8 cellular contexts compared by ENCODE assay signal in the genomic region with DNA sequence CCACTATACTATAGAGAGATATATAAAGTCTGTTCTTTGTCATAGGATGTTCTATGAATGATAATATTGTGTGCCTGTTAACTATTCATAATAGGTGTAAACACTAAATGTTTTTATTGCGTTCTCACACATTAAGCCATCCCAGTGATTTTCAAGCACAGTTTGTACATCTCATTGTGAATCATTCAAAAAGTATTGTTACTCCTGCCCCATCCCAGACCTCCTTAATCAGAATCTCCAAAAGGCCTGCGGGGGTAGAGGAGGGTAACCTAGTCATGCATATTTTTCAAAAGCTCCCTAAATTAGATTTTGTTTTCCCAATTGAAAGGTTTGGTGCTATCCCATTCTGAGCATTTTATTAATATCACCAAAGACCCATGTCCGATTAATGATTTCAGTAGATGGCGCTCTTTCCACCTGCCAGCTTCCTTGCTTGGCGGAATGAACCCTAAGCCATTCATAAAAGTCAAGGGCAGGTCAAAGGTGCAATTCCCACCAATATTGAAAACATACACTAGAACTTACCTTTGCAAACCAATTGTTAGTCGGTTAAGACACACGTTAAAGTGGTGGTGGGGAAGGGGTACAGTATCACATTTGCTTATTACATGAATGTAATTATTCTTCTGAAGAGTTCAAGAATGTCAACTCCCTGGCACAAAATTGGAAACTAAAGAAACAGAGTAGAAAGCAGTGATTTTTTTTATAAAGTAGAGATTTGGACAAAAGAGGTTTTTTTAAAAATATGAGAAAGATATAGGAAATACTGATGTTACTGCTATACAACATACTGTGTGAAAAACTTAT. TPM values are rescaled to one million over a fixed set of nuclear protein-coding genes. Genes with fewer than 3 reads are reported as not detected.
DNase-seq lines count a peak whose midpoint lies in the region; ATAC-seq and TF ChIP-seq lines count a peak whose summit lies in the region.

No MANE protein-coding gene starts in this region.

- H4K20me1 ChIP-seq in IMR-90 (ENCODE audit: insufficient read depth, low read length) = no peaks in the 10 kb centered on the region

- H2AK9ac ChIP-seq in IMR-90 (replicated peaks; ENCODE audit: low read depth, low read length, poor library complexity) = no peak overlapping the region

- H2BK15ac ChIP-seq in IMR-90 (ENCODE audit: low read depth, low read length) = no peak overlapping the region

- no peaks in the 10 kb centered on the region for H3K9me3 ChIP-seq in IMR-90 (ENCODE audit: control insufficient read depth, insufficient read depth, low read length)

- no peak overlapping the region for H3K4ac ChIP-seq in IMR-90 (ENCODE audit: low read depth, low read length)

- H3K36me3 ChIP-seq in IMR-90 (ENCODE audit: control insufficient read depth, insufficient read depth, low read length) = no peaks in the 10 kb centered on the region

- in situ Hi-C loops in IMR-90 (cut with MboI; ENCODE audit: low sequenced_read_pairs) = loop anchor here (5.0 kb wide), 1 partner anchor 331 kb away; a partner anchor contains a TSS

- H3K79me1 ChIP-seq in IMR-90 (ENCODE audit: low read depth in 1 of 2, low read length in 2 of 2) = no peaks in the 10 kb centered on the region

- no peak overlapping the region for H4K91ac ChIP-seq in IMR-90 (ENCODE audit: insufficient read depth, low read depth, low read length)

- H3K4me3 Mint-ChIP-seq in activated T-cell treated with anti-CD3 and anti-CD28 coated beads, Interleukin-2, amount 50 U/mL, for 4 hours = no peak overlapping the region
- H3K4me3 Mint-ChIP-seq in glutamatergic neuron (ENCODE audit: unreplicated experiment) = no peak overlapping the region

- H4K5ac ChIP-seq in IMR-90 (ENCODE audit: low read depth, low read length) = no peak overlapping the region

- H2BK5ac ChIP-seq in IMR-90 (ENCODE audit: low read depth, low read length, poor library complexity, severe bottlenecking) = no peak overlapping the region

- intact Hi-C loops in IMR-90 (cut with micrococcal nuclease) (loop anchor here (1.0 to 10.0 kb wide), 2 partner anchors 330 to 564 kb away; a partner anchor contains a TSS), sciatic nerve (cut with DNase I) (no loop called here)

- BruUV-seq in IMR-90 (replicated peaks; lab: Mats Ljungman, UMichigan) = no TSS peak

- no peak for TF ChIP-seq POLR2A in IMR-90 (IDR thresholded peaks at IDR 0.05; ENCODE audit: low read depth, low read length)

- H3K4me3 ChIP-seq in IMR-90 (ENCODE audit: insufficient read depth, low read depth, low read length) = no peak overlapping the region

- no peak overlapping the region for H2BK120ac ChIP-seq in IMR-90 (ENCODE audit: low read depth, low read length)

- POLR2A ChIA-PET in IMR-90 (lab: Charles Lee; ENCODE audit: unreplicated experiment) = no interaction called here

- no peaks in the 10 kb centered on the region for H3K9me1 ChIP-seq in IMR-90 (ENCODE audit: insufficient read depth, low read length)

- ATAC-seq in IMR-90 (ENCODE audit: low read depth) (peak; percentile 59), sciatic nerve (peak; percentile 65), HG03280 (IDR thresholded peaks at IDR 0.05; ENCODE audit: unreplicated experiment) (no peak)
- no peak for ATAC-seq in activated T-cell treated with anti-CD3 and anti-CD28 coated beads, Interleukin-2, amount 50 U/mL, for 4 hours

- dilution Hi-C loops in IMR-90 (cut with HindIII; ENCODE audit: low sequenced_read_pairs, unreplicated experiment) = no loop called here

- CTCF ChIA-PET in IMR-90 (lab: Yijun Ruan, JAX) = interaction anchor here (0.6 to 2.3 kb wide), 5 partner anchors 13 to 333 kb away, joined by 3 to 8 read pairs (median 4); a partner anchor contains a TSS

- H3K4me2 ChIP-seq in IMR-90 (ENCODE audit: low read depth, low read length) = no peak overlapping the region

- H3K9me3 Mint-ChIP-seq in activated T-cell treated with anti-CD3 and anti-CD28 coated beads, Interleukin-2, amount 50 U/mL, for 4 hours = no peaks in the 10 kb centered on the region
- no peaks in the 10 kb centered on the region for H3K9me3 Mint-ChIP-seq in glutamatergic neuron (ENCODE audit: unreplicated experiment)

- no peaks in the 10 kb centered on the region for H3K27me3 Mint-ChIP-seq in activated T-cell treated with anti-CD3 and anti-CD28 coated beads, Interleukin-2, amount 50 U/mL, for 4 hours (ENCODE audit: low read depth)
- H3K27me3 Mint-ChIP-seq in glutamatergic neuron (ENCODE audit: unreplicated experiment) = peaks cover 10% of the 10 kb centered on the region

- no peaks in the 10 kb centered on the region for H3K4me1 ChIP-seq in IMR-90 (ENCODE audit: control insufficient read depth, insufficient read depth, low read length)

- DNase-seq in DMS 273 (lab: John Stamatoyannopoulos, UW; ENCODE audit: unreplicated experiment) (peak; percentile 53), DMS 273 treated with DMSO at 0.1 percent for 48 hours (lab: John Stamatoyannopoulos, UW) (no peak), IMR-90 (no peak), glutamatergic neuron (no peak), sciatic nerve (ENCODE audit: low spot score) (no peak), GOT3 (lab: John Stamatoyannopoulos, UW) (no peak)
- DNase-seq in activated T-cell treated with anti-CD3 and anti-CD28 coated beads, Interleukin-2, amount 50 U/mL, for 4 hours = peak; percentile 18

- H3K18ac ChIP-seq in IMR-90 (ENCODE audit: low read depth, low read length) = no peak overlapping the region

- no peak overlapping the region for H3K27ac Mint-ChIP-seq in glutamatergic neuron (ENCODE audit: unreplicated experiment)

- TF ChIP-seq CTCF in IMR-90 (conservative IDR thresholded peaks at IDR 0.05; ENCODE audit: low read depth, low read length) (peak; percentile 65), glutamatergic neuron (IDR thresholded peaks at IDR 0.05; ENCODE audit: partially characterized antibody, unreplicated experiment) (peak; percentile 39)

- no peak overlapping the region for H3K56ac ChIP-seq in IMR-90 (ENCODE audit: extremely low read depth, insufficient read depth, low read length)

- H2AFZ ChIP-seq in IMR-90 (replicated peaks; ENCODE audit: low read length, poor library complexity) = no peak overlapping the region

- WGBS in IMR-90 (ENCODE audit: extremely low coverage in 2 of 2, insufficient read length in 1 of 2), 2 experiments = no CpG with 5 or more reads among the region's 7 CpGs

- no peaks in the 10 kb centered on the region for H3K36me3 Mint-ChIP-seq in activated T-cell treated with anti-CD3 and anti-CD28 coated beads, Interleukin-2, amount 50 U/mL, for 4 hours (ENCODE audit: insufficient read depth)
- no peaks in the 10 kb centered on the region for H3K36me3 Mint-ChIP-seq in glutamatergic neuron (ENCODE audit: unreplicated experiment)

- no peak overlapping the region for H3K27ac ChIP-seq in IMR-90 (ENCODE audit: insufficient read depth, low read length)

- peak; percentile 72 for TF ChIP-seq RAD21 in IMR-90 (IDR thresholded peaks at IDR 0.05; ENCODE audit: low read length)

- H2BK20ac ChIP-seq in IMR-90 (ENCODE audit: low read depth, low read length) = no peak overlapping the region

- no peaks in the 10 kb centered on the region for H3K27me3 ChIP-seq in IMR-90 (ENCODE audit: control insufficient read depth, insufficient read depth, low read length)

- no peak overlapping the region for H4K8ac ChIP-seq in IMR-90 (ENCODE audit: low read depth in 2 of 2, low read length in 2 of 2)

- H3K9ac ChIP-seq in IMR-90 (ENCODE audit: low read depth, low read length) = no peak overlapping the region

- peaks cover 31% of the 10 kb centered on the region for H3K4me1 Mint-ChIP-seq in activated T-cell treated with anti-CD3 and anti-CD28 coated beads, Interleukin-2, amount 50 U/mL, for 4 hours (ENCODE audit: low read depth)
- peaks cover 3% of the 10 kb centered on the region for H3K4me1 Mint-ChIP-seq in glutamatergic neuron (ENCODE audit: low read depth, unreplicated experiment)

- H3K14ac ChIP-seq in IMR-90 (replicated peaks; ENCODE audit: low read depth, low read length) = no peak overlapping the region

- no peak overlapping the region for H2AK5ac ChIP-seq in IMR-90 (ENCODE audit: low read depth, low read length)

- H3K23ac ChIP-seq in IMR-90 (ENCODE audit: low read depth, low read length) = no peak overlapping the region

TF ChIP-seq in IMR-90, 13 proteins besides CTCF, POLR2A, EP300 and RAD21:
- peak; percentile 53 for TF ChIP-seq SMC3 (IDR thresholded peaks at IDR 0.05; ENCODE audit: low read depth, low read length)
- TF ChIP-seq, protein P1, sequence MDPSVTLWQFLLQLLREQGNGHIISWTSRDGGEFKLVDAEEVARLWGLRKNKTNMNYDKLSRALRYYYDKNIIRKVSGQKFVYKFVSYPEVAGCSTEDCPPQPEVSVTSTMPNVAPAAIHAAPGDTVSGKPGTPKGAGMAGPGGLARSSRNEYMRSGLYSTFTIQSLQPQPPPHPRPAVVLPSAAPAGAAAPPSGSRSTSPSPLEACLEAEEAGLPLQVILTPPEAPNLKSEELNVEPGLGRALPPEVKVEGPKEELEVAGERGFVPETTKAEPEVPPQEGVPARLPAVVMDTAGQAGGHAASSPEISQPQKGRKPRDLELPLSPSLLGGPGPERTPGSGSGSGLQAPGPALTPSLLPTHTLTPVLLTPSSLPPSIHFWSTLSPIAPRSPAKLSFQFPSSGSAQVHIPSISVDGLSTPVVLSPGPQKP (IDR thresholded peaks at IDR 0.05; ENCODE audit: borderline replicate concordance, low read depth, low read length) = no peak

RNA-seq across cellular contexts. Expression of a gene that starts 5.8 kb away (rescaled TPM):
- total RNA-seq in IMR-90 (2012; rRNA removed) (22.8 and 25.3 TPM in 2 replicates), glutamatergic neuron (ENCODE audit: unreplicated experiment) (37.4 TPM), sciatic nerve (42.0 TPM)
- 5.3 and 5.6 TPM in 2 replicates for polyA plus RNA-seq in IMR-90 (2012; rRNA removed)
- 1.2 and 1.3 TPM in 2 replicates for polyA plus RNA-seq in IMR-90 (2012; cell fraction: cytosol; rRNA removed)
- 3.3 and 18.9 TPM in 2 replicates for polyA plus RNA-seq in IMR-90 (2012; cell fraction: nucleus; rRNA removed; ENCODE audit: low replicate concordance)
- total RNA-seq in activated T-cell treated with anti-CD3 and anti-CD28 coated beads, Interleukin-2, amount 50 U/mL, for 4 hours = 10 to 100 TPM; 30.0 to 38.3 (median 35.7) TPM

Comparison
In these comparisons a context has a peak if more than half of its experiments do, and no peak if none do; other contexts are left out.
1. DNase-seq: peak in DMS 273 (single experiment) and activated T-cell treated with anti-CD3 and anti-CD28 coated beads, Interleukin-2, amount 50 U/mL, for 4 hours (single experiment); none in DMS 273 treated with DMSO at 0.1 percent for 48 hours (single experiment), IMR-90 (single experiment), glutamatergic neuron (single experiment), sciatic nerve (single experiment) and GOT3 (single experiment).
2. ATAC-seq: peak in IMR-90 (single experiment) and sciatic nerve (single experiment); none in activated T-cell treated with anti-CD3 and anti-CD28 coated beads, Interleukin-2, amount 50 U/mL, for 4 hours (0 of 2) and HG03280 (single experiment).